Comparison of ENCODE assay signal across 22 cellular contexts in the genomic region with DNA sequence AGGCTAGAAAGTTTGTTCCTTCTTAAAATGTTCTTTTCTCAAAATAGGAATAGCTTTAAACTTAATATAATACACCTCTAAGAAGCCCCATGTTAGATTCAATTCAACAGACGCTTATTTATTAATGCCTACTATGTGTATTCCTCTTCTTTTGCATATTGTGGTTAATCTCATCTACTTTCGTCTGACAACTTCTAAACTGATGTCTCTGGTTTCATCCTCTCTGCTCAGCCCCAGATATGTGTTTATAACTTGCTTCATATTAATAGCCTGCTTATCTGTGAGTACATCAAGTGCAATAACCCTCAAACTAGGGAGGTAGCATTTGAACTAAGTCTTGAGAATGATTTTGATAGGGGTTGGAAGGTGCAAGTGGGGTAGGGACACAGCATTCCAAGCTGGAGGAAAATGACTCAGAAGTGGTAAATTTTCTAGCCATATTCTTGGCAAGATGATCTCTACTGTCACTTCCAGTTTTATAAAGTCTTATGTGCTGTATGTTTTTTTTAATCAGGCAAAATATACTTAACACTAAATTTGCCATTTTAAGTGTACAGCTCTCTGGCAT. TPM values are rescaled to one million over a fixed set of nuclear protein-coding genes. Genes with fewer than 3 reads are reported as not detected.
A peak's percentile ranks its signal among the peaks of the same experiment; 100 is the strongest.
DNase-seq lines count a peak whose midpoint lies in the region; ATAC-seq, FAIRE-seq and TF ChIP-seq lines count a peak whose summit lies in the region.
"Had no signal": no experiment of that assay in that cellular context is flagged by ENCODE, and none has a peak within 500 bp of the region (broad histone marks: within the 10 kb centered on the region; RNA-seq: fewer than 3 reads in every experiment).

No MANE protein-coding gene starts in this region.

- no peak overlapping the region for H3K4me2 ChIP-seq in A549

- no peak for TF ChIP-seq POLR2A in A549 (IDR thresholded peaks at IDR 0.05; ENCODE audit: low read length)

- H3K4me1 ChIP-seq in A549: no peaks in the 10 kb centered on the region
- H3K4me1 ChIP-seq: right atrium auricular region, vagina had no signal

- no peaks in the 10 kb centered on the region for H3K9me3 ChIP-seq in A549
- H3K9me3 ChIP-seq: right atrium auricular region, vagina had no signal

- no peak overlapping the region for H3K4me3 ChIP-seq in A549
- H3K4me3 ChIP-seq: coronary artery, right atrium auricular region, vagina had no signal

- DNase-seq in A549 (ENCODE audit: low read depth in 1 of 2, low spot score in 1 of 2) (no peak), activated gamma-delta T cell (lab: John Stamatoyannopoulos, UW) (no peak), GDM1 (lab: John Stamatoyannopoulos, UW) (no peak), T1000 (lab: John Stamatoyannopoulos, UW) (no peak), NCI-H774 (lab: John Stamatoyannopoulos, UW) (no peak)
- no peak for DNase-seq in central memory CD8-positive, alpha-beta T cell (ENCODE audit: low spot score in 2 of 2)
- DNase-seq: activated CD4-positive, CD25-positive, alpha-beta regulatory T cell; activated CD8-positive, alpha-beta memory T cell treated with anti-CD3 and anti-CD28 coated beads, Interleukin-2, amount 10 ng/mL, durations not matched to agents 7 days and 5 days; activated effector memory CD4-positive, alpha-beta T cell treated with anti-CD3 and anti-CD28 coated beads, Interleukin-2, amount 50 U/mL, for 16 hours; foreskin melanocyte; H9; left cardiac atrium; NCI-H1417 treated with DMSO at 0.1 percent for 48 hours; NCI-H2171 treated with DMSO at 0.1 percent for 48 hours; Right ventricle myocardium superior; T-helper 17 cell had no signal

- no peak for TF ChIP-seq EP300 in A549 (IDR thresholded peaks at IDR 0.05)

- H3K27ac ChIP-seq in A549: no peak overlapping the region
- H3K27ac ChIP-seq: coronary artery, right atrium auricular region, vagina had no signal

- H3K4me3 Mint-ChIP-seq in central memory CD8-positive, alpha-beta T cell: no peak overlapping the region
- H3K4me3 Mint-ChIP-seq: activated CD8-positive, alpha-beta memory T cell treated with anti-CD3 and anti-CD28 coated beads, Interleukin-2, amount 10 ng/mL, durations not matched to agents 7 days and 5 days; H9; mesothelial cell of epicardium; T-helper 17 cell had no signal

- peak overlapping the region; percentile 30 for H3K27ac Mint-ChIP-seq in central memory CD8-positive, alpha-beta T cell (ENCODE audit: low read depth)
- H3K27ac Mint-ChIP-seq: activated CD8-positive, alpha-beta memory T cell treated with anti-CD3 and anti-CD28 coated beads, Interleukin-2, amount 10 ng/mL, durations not matched to agents 7 days and 5 days; mesothelial cell of epicardium; T-helper 17 cell had no signal

- no peaks in the 10 kb centered on the region for H3K27me3 Mint-ChIP-seq in central memory CD8-positive, alpha-beta T cell
- H3K27me3 Mint-ChIP-seq: activated CD8-positive, alpha-beta memory T cell treated with anti-CD3 and anti-CD28 coated beads, Interleukin-2, amount 10 ng/mL, durations not matched to agents 7 days and 5 days; T-helper 17 cell had no signal

- CTCF ChIA-PET in A549 (lab: Yijun Ruan, JAX): no interaction called here

- peaks cover 10% of the 10 kb centered on the region for H3K36me3 Mint-ChIP-seq in central memory CD8-positive, alpha-beta T cell (ENCODE audit: insufficient read depth)

- 67% methylated on average over 2 of the region's 2 CpGs for WGBS in A549 (ENCODE audit: missing lambda C conversion rate)

- TF ChIP-seq RAD21 in A549 (conservative IDR thresholded peaks at IDR 0.05 in 1 of 2, IDR thresholded peaks at IDR 0.05 in 1 of 2): no peak

- H3K4me1 Mint-ChIP-seq in central memory CD8-positive, alpha-beta T cell: peaks cover 10% of the 10 kb centered on the region
- H3K4me1 Mint-ChIP-seq: activated CD8-positive, alpha-beta memory T cell treated with anti-CD3 and anti-CD28 coated beads, Interleukin-2, amount 10 ng/mL, durations not matched to agents 7 days and 5 days; H9 had no signal

- peak; percentile 61 for FAIRE-seq in A549 (lab: Jason Lieb, UNC)

- POLR2A ChIA-PET in A549 (lab: Yijun Ruan, JAX): no interaction called here

- TF ChIP-seq CTCF in A549 (IDR thresholded peaks at IDR 0.05): no peak

- H3K9me3 Mint-ChIP-seq in central memory CD8-positive, alpha-beta T cell: no peaks in the 10 kb centered on the region
- H3K9me3 Mint-ChIP-seq: H9, mesothelial cell of epicardium had no signal

- ATAC-seq in A549 (no peak), GM18861 (IDR thresholded peaks at IDR 0.05; ENCODE audit: unreplicated experiment) (peak; percentile 63), HG03521 (IDR thresholded peaks at IDR 0.05; ENCODE audit: unreplicated experiment) (peak; percentile 54)
- no peak for ATAC-seq in central memory CD8-positive, alpha-beta T cell (replicated peaks; ENCODE audit: extremely low read depth, poor library complexity, severe bottlenecking)
- ATAC-seq: activated CD8-positive, alpha-beta memory T cell treated with anti-CD3 and anti-CD28 coated beads, Interleukin-2, amount 10 ng/mL, durations not matched to agents 7 days and 5 days; left cardiac atrium; T-helper 17 cell had no signal

TF ChIP-seq in A549, 52 proteins besides CTCF, POLR2A, EP300 and RAD21:
- no peak for TF ChIP-seq ESRRA (IDR thresholded peaks at IDR 0.05; ENCODE audit: borderline replicate concordance, low read length)
- TF ChIP-seq RCOR1 (IDR thresholded peaks at IDR 0.05; ENCODE audit: low read depth, low read length): no peak
- no peak for TF ChIP-seq BHLHE40 (IDR thresholded peaks at IDR 0.05; ENCODE audit: low read depth, low read length)
- no peak for TF ChIP-seq KDM5A (IDR thresholded peaks at IDR 0.05)
- no peak for TF ChIP-seq ZSCAN20 (CRISPR knock-in tag; IDR thresholded peaks at IDR 0.05)
- no peak for TF ChIP-seq E2F6 (IDR thresholded peaks at IDR 0.05; ENCODE audit: borderline replicate concordance, low read depth)
- TF ChIP-seq, protein P1, sequence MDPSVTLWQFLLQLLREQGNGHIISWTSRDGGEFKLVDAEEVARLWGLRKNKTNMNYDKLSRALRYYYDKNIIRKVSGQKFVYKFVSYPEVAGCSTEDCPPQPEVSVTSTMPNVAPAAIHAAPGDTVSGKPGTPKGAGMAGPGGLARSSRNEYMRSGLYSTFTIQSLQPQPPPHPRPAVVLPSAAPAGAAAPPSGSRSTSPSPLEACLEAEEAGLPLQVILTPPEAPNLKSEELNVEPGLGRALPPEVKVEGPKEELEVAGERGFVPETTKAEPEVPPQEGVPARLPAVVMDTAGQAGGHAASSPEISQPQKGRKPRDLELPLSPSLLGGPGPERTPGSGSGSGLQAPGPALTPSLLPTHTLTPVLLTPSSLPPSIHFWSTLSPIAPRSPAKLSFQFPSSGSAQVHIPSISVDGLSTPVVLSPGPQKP (IDR thresholded peaks at IDR 0.05; ENCODE audit: low read depth, low read length): no peak
- no peak for TF ChIP-seq JUN (IDR thresholded peaks at IDR 0.05)
- TF ChIP-seq EHF (CRISPR knock-in tag; IDR thresholded peaks at IDR 0.05): no peak
- TF ChIP-seq FOXS1 (CRISPR knock-in tag; IDR thresholded peaks at IDR 0.05): no peak
- TF ChIP-seq MYC (IDR thresholded peaks at IDR 0.05; ENCODE audit: borderline replicate concordance, low read length): no peak
- TF ChIP-seq HOXB13 (CRISPR knock-in tag; IDR thresholded peaks at IDR 0.05; ENCODE audit: low read depth): no peak
- no peak for TF ChIP-seq MAFK (IDR thresholded peaks at IDR 0.05; ENCODE audit: partially characterized antibody)
- TF ChIP-seq CBX8 (IDR thresholded peaks at IDR 0.05): no peak
- TF ChIP-seq HMGXB4 (CRISPR knock-in tag; IDR thresholded peaks at IDR 0.05; ENCODE audit: borderline replicate concordance): no peak
- TF ChIP-seq RARB (CRISPR knock-in tag; IDR thresholded peaks at IDR 0.05): no peak
- TF ChIP-seq TFCP2L1 (CRISPR knock-in tag; IDR thresholded peaks at IDR 0.05): no peak

RNA-seq across cellular contexts. Expression of gene STK26, which starts 37.0 kb away (rescaled TPM):
- 16.8 and 23.9 TPM in 2 replicates for polyA plus RNA-seq in A549 (2011; rRNA removed)
- 3.1 and 3.6 TPM in 2 replicates for polyA plus RNA-seq in A549 (2012; cell fraction: cytosol; rRNA removed)
- polyA plus RNA-seq in A549 (2012; cell fraction: nucleus; rRNA removed): 1.9 and 3.0 TPM in 2 replicates
- 10.0 to 11.5 TPM (median 11.3 TPM) in 3 replicates for polyA plus RNA-seq in A549 (2017; fragmentation: RNase III; extraction: RNeasy Plus Mini Kit Qiagen cat#74134 plus additional on column Dnase treatment)
- polyA minus RNA-seq in A549 (2011; rRNA and poly(A)+ RNA removed): 3.4 and 4.2 TPM in 2 replicates

Comparison
In these comparisons a context has a peak if more than half of its experiments do, and no peak if none do; other contexts are left out.
1. ATAC-seq: peak in GM18861 (single experiment) and HG03521 (single experiment); none in A549 (0 of 2) and central memory CD8-positive, alpha-beta T cell (single experiment).